1 cellular context compared by ENCODE assay signal in the genomic region with DNA sequence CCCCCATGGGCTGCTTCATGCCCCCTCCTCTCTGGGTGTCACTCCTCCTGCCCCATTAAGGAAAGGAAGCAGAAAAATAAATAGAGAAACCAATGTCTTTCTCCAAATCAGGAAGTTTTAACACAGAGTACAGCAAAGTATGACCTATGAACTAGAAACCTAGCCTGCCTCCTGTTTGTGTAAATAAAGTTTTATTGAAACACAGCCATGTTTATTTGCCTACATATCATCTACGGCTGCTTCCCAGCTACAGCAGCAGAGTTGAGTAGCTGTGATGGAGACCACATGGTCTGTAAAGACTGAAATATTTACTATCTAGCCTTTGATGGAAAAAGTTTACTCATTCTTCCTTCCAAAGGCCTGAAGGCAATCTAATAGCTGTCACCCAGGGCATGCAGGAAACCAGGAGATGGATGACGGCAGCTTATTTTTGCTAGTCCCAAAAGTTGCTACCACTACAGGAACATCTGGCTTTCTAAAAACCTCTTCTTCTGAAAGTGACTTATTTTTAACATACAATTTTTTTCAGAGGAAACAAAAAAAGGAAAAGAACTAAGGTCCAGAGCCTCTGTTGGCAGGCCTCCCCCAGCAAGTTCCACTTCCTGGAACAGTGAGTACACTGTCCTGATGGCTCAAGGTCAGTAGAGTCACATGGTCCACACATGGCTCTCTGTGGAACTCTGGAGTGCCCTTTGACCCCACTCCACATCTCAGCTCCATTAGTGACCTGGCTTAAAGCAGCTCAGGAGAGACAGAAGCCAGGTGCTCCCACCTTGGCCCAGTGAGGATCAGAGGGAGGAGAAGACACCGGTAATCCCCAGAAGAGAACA.
TF ChIP-seq lines count a peak whose summit lies in the region.

No MANE protein-coding gene starts in this region.

TF ChIP-seq in HepG2, 621 proteins besides CTCF, POLR2A, EP300 and RAD21 (continued from another document and continues in another):
- TF ChIP-seq, protein P1, sequence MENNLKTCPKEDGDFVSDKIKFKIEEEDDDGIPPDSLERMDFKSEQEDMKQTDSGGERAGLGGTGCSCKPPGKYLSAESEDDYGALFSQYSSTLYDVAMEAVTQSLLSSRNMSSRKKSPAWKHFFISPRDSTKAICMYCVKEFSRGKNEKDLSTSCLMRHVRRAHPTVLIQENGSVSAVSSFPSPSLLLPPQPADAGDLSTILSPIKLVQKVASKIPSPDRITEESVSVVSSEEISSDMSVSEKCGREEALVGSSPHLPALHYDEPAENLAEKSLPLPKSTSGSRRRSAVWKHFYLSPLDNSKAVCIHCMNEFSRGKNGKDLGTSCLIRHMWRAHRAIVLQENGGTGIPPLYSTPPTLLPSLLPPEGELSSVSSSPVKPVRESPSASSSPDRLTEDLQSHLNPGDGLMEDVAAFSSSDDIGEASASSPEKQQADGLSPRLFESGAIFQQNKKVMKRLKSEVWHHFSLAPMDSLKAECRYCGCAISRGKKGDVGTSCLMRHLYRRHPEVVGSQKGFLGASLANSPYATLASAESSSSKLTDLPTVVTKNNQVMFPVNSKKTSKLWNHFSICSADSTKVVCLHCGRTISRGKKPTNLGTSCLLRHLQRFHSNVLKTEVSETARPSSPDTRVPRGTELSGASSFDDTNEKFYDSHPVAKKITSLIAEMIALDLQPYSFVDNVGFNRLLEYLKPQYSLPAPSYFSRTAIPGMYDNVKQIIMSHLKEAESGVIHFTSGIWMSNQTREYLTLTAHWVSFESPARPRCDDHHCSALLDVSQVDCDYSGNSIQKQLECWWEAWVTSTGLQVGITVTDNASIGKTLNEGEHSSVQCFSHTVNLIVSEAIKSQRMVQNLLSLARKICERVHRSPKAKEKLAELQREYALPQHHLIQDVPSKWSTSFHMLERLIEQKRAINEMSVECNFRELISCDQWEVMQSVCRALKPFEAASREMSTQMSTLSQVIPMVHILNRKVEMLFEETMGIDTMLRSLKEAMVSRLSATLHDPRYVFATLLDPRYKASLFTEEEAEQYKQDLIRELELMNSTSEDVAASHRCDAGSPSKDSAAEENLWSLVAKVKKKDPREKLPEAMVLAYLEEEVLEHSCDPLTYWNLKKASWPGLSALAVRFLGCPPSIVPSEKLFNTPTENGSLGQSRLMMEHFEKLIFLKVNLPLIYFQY (CRISPR knock-in tag; IDR thresholded peaks at IDR 0.05; ENCODE audit: borderline replicate concordance): no peak
- TF ChIP-seq, protein P2, sequence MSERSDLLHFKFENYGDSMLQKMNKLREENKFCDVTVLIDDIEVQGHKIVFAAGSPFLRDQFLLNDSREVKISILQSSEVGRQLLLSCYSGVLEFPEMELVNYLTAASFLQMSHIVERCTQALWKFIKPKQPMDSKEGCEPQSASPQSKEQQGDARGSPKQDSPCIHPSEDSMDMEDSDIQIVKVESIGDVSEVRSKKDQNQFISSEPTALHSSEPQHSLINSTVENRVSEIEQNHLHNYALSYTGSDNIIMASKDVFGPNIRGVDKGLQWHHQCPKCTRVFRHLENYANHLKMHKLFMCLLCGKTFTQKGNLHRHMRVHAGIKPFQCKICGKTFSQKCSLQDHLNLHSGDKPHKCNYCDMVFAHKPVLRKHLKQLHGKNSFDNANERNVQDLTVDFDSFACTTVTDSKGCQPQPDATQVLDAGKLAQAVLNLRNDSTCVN (CRISPR knock-in tag; IDR thresholded peaks at IDR 0.05; ENCODE audit: borderline replicate concordance): peak; percentile 81
- TF ChIP-seq, protein P3, sequence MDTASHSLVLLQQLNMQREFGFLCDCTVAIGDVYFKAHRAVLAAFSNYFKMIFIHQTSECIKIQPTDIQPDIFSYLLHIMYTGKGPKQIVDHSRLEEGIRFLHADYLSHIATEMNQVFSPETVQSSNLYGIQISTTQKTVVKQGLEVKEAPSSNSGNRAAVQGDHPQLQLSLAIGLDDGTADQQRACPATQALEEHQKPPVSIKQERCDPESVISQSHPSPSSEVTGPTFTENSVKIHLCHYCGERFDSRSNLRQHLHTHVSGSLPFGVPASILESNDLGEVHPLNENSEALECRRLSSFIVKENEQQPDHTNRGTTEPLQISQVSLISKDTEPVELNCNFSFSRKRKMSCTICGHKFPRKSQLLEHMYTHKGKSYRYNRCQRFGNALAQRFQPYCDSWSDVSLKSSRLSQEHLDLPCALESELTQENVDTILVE (CRISPR knock-in tag; IDR thresholded peaks at IDR 0.05): no peak
- no peak; the same call in 1 of the 2 replicates for TF ChIP-seq TARDBP (CRISPR knock-in tag; IDR thresholded peaks at IDR 0.05)
- TF ChIP-seq PPARG (CRISPR knock-in tag; conservative IDR thresholded peaks at IDR 0.05): 0 out of 2 replicates have a peak, but pooled peaks have one; percentile 26
- TF ChIP-seq RXRB (CRISPR knock-in tag; IDR thresholded peaks at IDR 0.05; ENCODE audit: borderline replicate concordance): peak; percentile 56; the same call in 1 of the 2 replicates
- TF ChIP-seq GZF1 (CRISPR knock-in tag; IDR thresholded peaks at IDR 0.05): no peak
- no peak for TF ChIP-seq IKZF1 (IDR thresholded peaks at IDR 0.05)
- no peak for TF ChIP-seq PHF5A (CRISPR knock-in tag; IDR thresholded peaks at IDR 0.05; ENCODE audit: low read depth, unreplicated experiment)
- TF ChIP-seq, protein P4, sequence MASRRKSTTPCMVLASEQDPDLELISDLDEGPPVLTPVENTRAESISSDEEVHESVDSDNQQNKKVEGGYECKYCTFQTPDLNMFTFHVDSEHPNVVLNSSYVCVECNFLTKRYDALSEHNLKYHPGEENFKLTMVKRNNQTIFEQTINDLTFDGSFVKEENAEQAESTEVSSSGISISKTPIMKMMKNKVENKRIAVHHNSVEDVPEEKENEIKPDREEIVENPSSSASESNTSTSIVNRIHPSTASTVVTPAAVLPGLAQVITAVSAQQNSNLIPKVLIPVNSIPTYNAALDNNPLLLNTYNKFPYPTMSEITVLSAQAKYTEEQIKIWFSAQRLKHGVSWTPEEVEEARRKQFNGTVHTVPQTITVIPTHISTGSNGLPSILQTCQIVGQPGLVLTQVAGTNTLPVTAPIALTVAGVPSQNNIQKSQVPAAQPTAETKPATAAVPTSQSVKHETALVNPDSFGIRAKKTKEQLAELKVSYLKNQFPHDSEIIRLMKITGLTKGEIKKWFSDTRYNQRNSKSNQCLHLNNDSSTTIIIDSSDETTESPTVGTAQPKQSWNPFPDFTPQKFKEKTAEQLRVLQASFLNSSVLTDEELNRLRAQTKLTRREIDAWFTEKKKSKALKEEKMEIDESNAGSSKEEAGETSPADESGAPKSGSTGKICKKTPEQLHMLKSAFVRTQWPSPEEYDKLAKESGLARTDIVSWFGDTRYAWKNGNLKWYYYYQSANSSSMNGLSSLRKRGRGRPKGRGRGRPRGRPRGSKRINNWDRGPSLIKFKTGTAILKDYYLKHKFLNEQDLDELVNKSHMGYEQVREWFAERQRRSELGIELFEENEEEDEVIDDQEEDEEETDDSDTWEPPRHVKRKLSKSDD (CRISPR knock-in tag; IDR thresholded peaks at IDR 0.05; ENCODE audit: low read depth): no peak
- no peak for TF ChIP-seq EEA1 (CRISPR knock-in tag; IDR thresholded peaks at IDR 0.05; ENCODE audit: borderline replicate concordance)
- no peak for TF ChIP-seq SSRP1 (CRISPR knock-in tag; IDR thresholded peaks at IDR 0.05)
- TF ChIP-seq GABPB1 (CRISPR knock-in tag; IDR thresholded peaks at IDR 0.05): peak; percentile 63; the same call in 1 of the 2 replicates
- TF ChIP-seq PAWR (CRISPR knock-in tag; IDR thresholded peaks at IDR 0.05; ENCODE audit: borderline replicate concordance): no peak
- TF ChIP-seq WIZ (CRISPR knock-in tag; IDR thresholded peaks at IDR 0.05): peak; percentile 56; the same call in 1 of the 2 replicates
- TF ChIP-seq ZNF7 (CRISPR knock-in tag; IDR thresholded peaks at IDR 0.05): no peak
- TF ChIP-seq ZNF282 (IDR thresholded peaks at IDR 0.05; ENCODE audit: partially characterized antibody): no peak
- TF ChIP-seq ELF1 (CRISPR knock-in tag; IDR thresholded peaks at IDR 0.05): peak; percentile 89
- no peak for TF ChIP-seq NFRKB (IDR thresholded peaks at IDR 0.05)
- no peak for TF ChIP-seq ZNF382 (CRISPR knock-in tag; IDR thresholded peaks at IDR 0.05; ENCODE audit: borderline replicate concordance)
- 0 out of 2 replicates have a peak, but pooled peaks have one; percentile 6 for TF ChIP-seq FOSL2 (CRISPR knock-in tag; IDR thresholded peaks at IDR 0.05)
- TF ChIP-seq ESRRA (CRISPR knock-in tag; IDR thresholded peaks at IDR 0.05; ENCODE audit: low read depth): peak; percentile 94
- peak; percentile 39; the same call in 1 of the 2 replicates for TF ChIP-seq ZFX (CRISPR knock-in tag; IDR thresholded peaks at IDR 0.05; ENCODE audit: low read depth)
- no peak for TF ChIP-seq ZNF121 (CRISPR knock-in tag; IDR thresholded peaks at IDR 0.05)
- TF ChIP-seq MBD4 (IDR thresholded peaks at IDR 0.05; ENCODE audit: borderline replicate concordance, low read length): no peak
- TF ChIP-seq YEATS4 (CRISPR knock-in tag; IDR thresholded peaks at IDR 0.05; ENCODE audit: borderline replicate concordance): no peak
- no peak for TF ChIP-seq NBN (conservative IDR thresholded peaks at IDR 0.05)
- TF ChIP-seq ZNF20 (CRISPR knock-in tag; IDR thresholded peaks at IDR 0.05): no peak
- no peak for TF ChIP-seq SOX6 (IDR thresholded peaks at IDR 0.05)
- peak; percentile 25; the same call in 1 of the 2 replicates for TF ChIP-seq SOX6 (CRISPR knock-in tag; IDR thresholded peaks at IDR 0.05)
- TF ChIP-seq, protein P5, sequence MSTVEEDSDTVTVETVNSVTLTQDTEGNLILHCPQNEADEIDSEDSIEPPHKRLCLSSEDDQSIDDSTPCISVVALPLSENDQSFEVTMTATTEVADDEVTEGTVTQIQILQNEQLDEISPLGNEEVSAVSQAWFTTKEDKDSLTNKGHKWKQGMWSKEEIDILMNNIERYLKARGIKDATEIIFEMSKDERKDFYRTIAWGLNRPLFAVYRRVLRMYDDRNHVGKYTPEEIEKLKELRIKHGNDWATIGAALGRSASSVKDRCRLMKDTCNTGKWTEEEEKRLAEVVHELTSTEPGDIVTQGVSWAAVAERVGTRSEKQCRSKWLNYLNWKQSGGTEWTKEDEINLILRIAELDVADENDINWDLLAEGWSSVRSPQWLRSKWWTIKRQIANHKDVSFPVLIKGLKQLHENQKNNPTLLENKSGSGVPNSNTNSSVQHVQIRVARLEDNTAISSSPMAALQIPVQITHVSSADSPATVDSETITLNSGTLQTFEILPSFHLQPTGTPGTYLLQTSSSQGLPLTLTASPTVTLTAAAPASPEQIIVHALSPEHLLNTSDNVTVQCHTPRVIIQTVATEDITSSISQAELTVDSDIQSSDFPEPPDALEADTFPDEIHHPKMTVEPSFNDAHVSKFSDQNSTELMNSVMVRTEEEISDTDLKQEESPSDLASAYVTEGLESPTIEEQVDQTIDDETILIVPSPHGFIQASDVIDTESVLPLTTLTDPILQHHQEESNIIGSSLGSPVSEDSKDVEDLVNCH (CRISPR knock-in tag; IDR thresholded peaks at IDR 0.05): no peak
- no peak for TF ChIP-seq HNRNPUL1 (IDR thresholded peaks at IDR 0.05; ENCODE audit: low read depth, low read length)
- TF ChIP-seq JUNB (CRISPR knock-in tag; IDR thresholded peaks at IDR 0.05; ENCODE audit: borderline replicate concordance): no peak
- TF ChIP-seq, protein P6, sequence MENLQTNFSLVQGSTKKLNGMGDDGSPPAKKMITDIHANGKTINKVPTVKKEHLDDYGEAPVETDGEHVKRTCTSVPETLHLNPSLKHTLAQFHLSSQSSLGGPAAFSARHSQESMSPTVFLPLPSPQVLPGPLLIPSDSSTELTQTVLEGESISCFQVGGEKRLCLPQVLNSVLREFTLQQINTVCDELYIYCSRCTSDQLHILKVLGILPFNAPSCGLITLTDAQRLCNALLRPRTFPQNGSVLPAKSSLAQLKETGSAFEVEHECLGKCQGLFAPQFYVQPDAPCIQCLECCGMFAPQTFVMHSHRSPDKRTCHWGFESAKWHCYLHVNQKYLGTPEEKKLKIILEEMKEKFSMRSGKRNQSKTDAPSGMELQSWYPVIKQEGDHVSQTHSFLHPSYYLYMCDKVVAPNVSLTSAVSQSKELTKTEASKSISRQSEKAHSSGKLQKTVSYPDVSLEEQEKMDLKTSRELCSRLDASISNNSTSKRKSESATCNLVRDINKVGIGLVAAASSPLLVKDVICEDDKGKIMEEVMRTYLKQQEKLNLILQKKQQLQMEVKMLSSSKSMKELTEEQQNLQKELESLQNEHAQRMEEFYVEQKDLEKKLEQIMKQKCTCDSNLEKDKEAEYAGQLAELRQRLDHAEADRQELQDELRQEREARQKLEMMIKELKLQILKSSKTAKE (CRISPR knock-in tag; IDR thresholded peaks at IDR 0.05; ENCODE audit: borderline replicate concordance): no peak
- TF ChIP-seq ZNF34 (CRISPR knock-in tag; IDR thresholded peaks at IDR 0.05; ENCODE audit: borderline replicate concordance): no peak
- no peak for TF ChIP-seq MAFK (conservative IDR thresholded peaks at IDR 0.05 in 1 of 2, IDR thresholded peaks at IDR 0.05 in 1 of 2; ENCODE audit: low read length in 2 of 2)
- TF ChIP-seq MEF2D (CRISPR knock-in tag; IDR thresholded peaks at IDR 0.05): no peak
- no peak for TF ChIP-seq ZNF777 (CRISPR knock-in tag; IDR thresholded peaks at IDR 0.05)
- TF ChIP-seq ZNF292 (CRISPR knock-in tag; IDR thresholded peaks at IDR 0.05; ENCODE audit: borderline replicate concordance, low read depth): no peak
- TF ChIP-seq NR2F1 (CRISPR knock-in tag; IDR thresholded peaks at IDR 0.05): peak; percentile 75 to 95
- no peak for TF ChIP-seq ATF7 (IDR thresholded peaks at IDR 0.05)
- TF ChIP-seq ATF7 (CRISPR knock-in tag; IDR thresholded peaks at IDR 0.05): no peak
- TF ChIP-seq SOX13 (IDR thresholded peaks at IDR 0.05): no peak
- 0 out of 4 replicates have a peak, but pooled peaks of 1 of the 2 experiments have one; percentile 13 for TF ChIP-seq SOX13 (CRISPR knock-in tag; conservative IDR thresholded peaks at IDR 0.05 in 1 of 2, IDR thresholded peaks at IDR 0.05 in 1 of 2)
- TF ChIP-seq, protein P7, sequence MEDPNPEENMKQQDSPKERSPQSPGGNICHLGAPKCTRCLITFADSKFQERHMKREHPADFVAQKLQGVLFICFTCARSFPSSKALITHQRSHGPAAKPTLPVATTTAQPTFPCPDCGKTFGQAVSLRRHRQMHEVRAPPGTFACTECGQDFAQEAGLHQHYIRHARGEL (CRISPR knock-in tag; IDR thresholded peaks at IDR 0.05): no peak
- TF ChIP-seq, protein P8, sequence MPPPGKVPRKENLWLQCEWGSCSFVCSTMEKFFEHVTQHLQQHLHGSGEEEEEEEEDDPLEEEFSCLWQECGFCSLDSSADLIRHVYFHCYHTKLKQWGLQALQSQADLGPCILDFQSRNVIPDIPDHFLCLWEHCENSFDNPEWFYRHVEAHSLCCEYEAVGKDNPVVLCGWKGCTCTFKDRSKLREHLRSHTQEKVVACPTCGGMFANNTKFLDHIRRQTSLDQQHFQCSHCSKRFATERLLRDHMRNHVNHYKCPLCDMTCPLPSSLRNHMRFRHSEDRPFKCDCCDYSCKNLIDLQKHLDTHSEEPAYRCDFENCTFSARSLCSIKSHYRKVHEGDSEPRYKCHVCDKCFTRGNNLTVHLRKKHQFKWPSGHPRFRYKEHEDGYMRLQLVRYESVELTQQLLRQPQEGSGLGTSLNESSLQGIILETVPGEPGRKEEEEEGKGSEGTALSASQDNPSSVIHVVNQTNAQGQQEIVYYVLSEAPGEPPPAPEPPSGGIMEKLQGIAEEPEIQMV (CRISPR knock-in tag; IDR thresholded peaks at IDR 0.05; ENCODE audit: low read depth): no peak
- TF ChIP-seq ZNF562 (CRISPR knock-in tag; IDR thresholded peaks at IDR 0.05; ENCODE audit: borderline replicate concordance): no peak
- peak; percentile 93 for TF ChIP-seq ELF3 (CRISPR knock-in tag; IDR thresholded peaks at IDR 0.05)
- TF ChIP-seq ONECUT2 (CRISPR knock-in tag; IDR thresholded peaks at IDR 0.05): no peak
- no peak for TF ChIP-seq ZSCAN22 (CRISPR knock-in tag; IDR thresholded peaks at IDR 0.05)
- TF ChIP-seq ZNF224 (CRISPR knock-in tag; IDR thresholded peaks at IDR 0.05): no peak
- no peak for TF ChIP-seq ZNF629 (CRISPR knock-in tag; conservative IDR thresholded peaks at IDR 0.05)
- peak; percentile 85 for TF ChIP-seq NR2F6 (IDR thresholded peaks at IDR 0.05)
- peak; percentile 93 for TF ChIP-seq NR2F6 (CRISPR knock-in tag; IDR thresholded peaks at IDR 0.05)
- TF ChIP-seq ZNF598 (CRISPR knock-in tag; IDR thresholded peaks at IDR 0.05; ENCODE audit: borderline replicate concordance): no peak
